ENCODE assay signal across 1 cellular context in the genomic region with DNA sequence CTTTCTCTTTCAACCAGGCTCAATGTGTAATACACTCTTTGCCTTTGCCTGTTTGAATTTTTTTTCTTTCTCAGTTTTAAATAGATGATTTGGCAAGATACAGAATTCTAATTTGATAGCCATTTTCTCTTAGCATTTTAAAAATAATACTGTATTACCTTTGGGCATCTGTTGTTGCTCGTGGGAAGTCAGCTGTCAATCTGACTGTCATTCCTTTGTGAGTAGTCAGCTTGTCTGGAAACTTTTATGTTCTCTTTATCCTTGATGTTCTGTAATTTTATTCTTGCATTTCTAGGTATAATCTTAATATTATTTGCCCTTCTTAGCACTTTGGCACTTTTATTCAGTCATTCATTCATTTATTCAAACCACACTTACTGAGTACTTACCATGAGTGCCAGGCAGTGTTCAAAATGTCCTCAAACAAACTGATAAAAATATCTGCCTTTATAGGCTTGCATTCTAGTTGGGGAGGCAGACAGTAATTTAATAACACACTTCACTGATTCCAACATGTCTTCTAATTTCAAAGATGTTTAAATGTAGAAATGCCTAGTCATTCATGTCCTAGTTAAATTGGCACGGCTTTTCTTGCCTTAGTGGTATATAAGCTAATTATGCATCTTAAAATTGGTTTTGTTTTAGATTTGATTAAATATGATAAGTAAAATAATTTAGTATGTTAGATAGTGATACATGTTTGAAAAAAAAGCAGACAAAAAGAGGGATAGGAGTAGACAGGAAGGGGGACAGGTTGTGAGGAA.
A peak's percentile ranks its signal among the peaks of the same experiment; 100 is the strongest.
TF ChIP-seq lines count a peak whose summit lies in the region.

No MANE protein-coding gene starts in this region.

TF ChIP-seq in K562, 482 proteins besides CTCF, POLR2A, EP300 and RAD21 (continued from another document):
- TF ChIP-seq, protein P1, sequence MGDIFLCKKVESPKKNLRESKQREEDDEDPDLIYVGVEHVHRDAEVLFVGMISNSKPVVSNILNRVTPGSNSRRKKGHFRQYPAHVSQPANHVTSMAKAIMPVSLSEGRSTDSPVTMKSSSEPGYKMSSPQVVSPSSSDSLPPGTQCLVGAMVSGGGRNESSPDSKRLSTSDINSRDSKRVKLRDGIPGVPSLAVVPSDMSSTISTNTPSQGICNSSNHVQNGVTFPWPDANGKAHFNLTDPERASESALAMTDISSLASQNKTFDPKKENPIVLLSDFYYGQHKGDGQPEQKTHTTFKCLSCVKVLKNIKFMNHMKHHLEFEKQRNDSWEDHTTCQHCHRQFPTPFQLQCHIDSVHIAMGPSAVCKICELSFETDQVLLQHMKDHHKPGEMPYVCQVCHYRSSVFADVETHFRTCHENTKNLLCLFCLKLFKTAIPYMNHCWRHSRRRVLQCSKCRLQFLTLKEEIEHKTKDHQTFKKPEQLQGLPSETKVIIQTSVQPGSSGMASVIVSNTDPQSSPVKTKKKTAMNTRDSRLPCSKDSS (IDR thresholded peaks at IDR 0.05; ENCODE audit: low read depth, partially characterized antibody): no peak
- TF ChIP-seq MAFK (IDR thresholded peaks at IDR 0.05; ENCODE audit: low read length) (0 out of 2 replicates have a peak, but pooled peaks have one; percentile 33), ZKSCAN3 (CRISPR knock-in tag; IDR thresholded peaks at IDR 0.05) (no peak), NFE2 (IDR thresholded peaks at IDR 0.05; ENCODE audit: low read depth) (peak; percentile 81), DDX20 (tag; IDR thresholded peaks at IDR 0.05; ENCODE audit: low read depth) (no peak), ZNF316 (IDR thresholded peaks at IDR 0.05) (peak; percentile 71)
- TF ChIP-seq, protein P2, sequence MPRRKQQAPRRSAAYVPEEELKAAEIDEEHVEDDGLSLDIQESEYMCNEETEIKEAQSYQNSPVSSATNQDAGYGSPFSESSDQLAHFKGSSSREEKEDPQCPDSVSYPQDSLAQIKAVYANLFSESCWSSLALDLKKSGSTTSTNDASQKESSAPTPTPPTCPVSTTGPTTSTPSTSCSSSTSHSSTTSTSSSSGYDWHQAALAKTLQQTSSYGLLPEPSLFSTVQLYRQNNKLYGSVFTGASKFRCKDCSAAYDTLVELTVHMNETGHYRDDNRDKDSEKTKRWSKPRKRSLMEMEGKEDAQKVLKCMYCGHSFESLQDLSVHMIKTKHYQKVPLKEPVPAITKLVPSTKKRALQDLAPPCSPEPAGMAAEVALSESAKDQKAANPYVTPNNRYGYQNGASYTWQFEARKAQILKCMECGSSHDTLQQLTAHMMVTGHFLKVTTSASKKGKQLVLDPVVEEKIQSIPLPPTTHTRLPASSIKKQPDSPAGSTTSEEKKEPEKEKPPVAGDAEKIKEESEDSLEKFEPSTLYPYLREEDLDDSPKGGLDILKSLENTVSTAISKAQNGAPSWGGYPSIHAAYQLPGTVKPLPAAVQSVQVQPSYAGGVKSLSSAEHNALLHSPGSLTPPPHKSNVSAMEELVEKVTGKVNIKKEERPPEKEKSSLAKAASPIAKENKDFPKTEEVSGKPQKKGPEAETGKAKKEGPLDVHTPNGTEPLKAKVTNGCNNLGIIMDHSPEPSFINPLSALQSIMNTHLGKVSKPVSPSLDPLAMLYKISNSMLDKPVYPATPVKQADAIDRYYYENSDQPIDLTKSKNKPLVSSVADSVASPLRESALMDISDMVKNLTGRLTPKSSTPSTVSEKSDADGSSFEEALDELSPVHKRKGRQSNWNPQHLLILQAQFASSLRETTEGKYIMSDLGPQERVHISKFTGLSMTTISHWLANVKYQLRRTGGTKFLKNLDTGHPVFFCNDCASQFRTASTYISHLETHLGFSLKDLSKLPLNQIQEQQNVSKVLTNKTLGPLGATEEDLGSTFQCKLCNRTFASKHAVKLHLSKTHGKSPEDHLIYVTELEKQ (CRISPR knock-in tag; IDR thresholded peaks at IDR 0.05): no peak
- TF ChIP-seq, protein P3, sequence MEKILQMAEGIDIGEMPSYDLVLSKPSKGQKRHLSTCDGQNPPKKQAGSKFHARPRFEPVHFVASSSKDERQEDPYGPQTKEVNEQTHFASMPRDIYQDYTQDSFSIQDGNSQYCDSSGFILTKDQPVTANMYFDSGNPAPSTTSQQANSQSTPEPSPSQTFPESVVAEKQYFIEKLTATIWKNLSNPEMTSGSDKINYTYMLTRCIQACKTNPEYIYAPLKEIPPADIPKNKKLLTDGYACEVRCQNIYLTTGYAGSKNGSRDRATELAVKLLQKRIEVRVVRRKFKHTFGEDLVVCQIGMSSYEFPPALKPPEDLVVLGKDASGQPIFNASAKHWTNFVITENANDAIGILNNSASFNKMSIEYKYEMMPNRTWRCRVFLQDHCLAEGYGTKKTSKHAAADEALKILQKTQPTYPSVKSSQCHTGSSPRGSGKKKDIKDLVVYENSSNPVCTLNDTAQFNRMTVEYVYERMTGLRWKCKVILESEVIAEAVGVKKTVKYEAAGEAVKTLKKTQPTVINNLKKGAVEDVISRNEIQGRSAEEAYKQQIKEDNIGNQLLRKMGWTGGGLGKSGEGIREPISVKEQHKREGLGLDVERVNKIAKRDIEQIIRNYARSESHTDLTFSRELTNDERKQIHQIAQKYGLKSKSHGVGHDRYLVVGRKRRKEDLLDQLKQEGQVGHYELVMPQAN (IDR thresholded peaks at IDR 0.05; ENCODE audit: borderline replicate concordance): peak; percentile 20; the same call in 1 of the 2 replicates
- TF ChIP-seq, protein P4, sequence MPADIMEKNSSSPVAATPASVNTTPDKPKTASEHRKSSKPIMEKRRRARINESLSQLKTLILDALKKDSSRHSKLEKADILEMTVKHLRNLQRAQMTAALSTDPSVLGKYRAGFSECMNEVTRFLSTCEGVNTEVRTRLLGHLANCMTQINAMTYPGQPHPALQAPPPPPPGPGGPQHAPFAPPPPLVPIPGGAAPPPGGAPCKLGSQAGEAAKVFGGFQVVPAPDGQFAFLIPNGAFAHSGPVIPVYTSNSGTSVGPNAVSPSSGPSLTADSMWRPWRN (IDR thresholded peaks at IDR 0.05; ENCODE audit: low read depth): no peak
